ENCODE assay signal across 1 cellular context in the genomic region with DNA sequence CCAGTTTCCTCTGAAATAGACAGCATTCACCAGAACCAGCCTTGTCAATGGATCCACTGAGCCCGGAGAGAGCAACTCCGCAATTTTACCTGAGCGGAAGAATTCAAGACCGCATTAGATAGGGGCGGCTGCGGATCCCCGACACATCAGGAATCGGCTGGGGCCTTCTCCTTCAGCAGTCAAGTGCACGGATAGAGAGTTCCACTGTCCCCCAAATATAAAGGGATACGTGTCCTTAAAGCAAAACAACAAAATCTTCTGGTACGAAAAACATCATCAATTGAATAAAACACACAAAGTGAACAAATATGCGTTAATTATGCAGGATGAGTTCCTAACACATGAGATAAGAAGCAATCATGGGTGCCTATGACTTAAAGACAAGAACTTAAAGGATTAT.
TF ChIP-seq lines count a peak whose summit lies in the region.

No MANE protein-coding gene starts in this region.

TF ChIP-seq in K562, 482 proteins besides CTCF, POLR2A, EP300 and RAD21:
- no peak for TF ChIP-seq ZNF436 (CRISPR knock-in tag; IDR thresholded peaks at IDR 0.05)
- TF ChIP-seq, protein P1, sequence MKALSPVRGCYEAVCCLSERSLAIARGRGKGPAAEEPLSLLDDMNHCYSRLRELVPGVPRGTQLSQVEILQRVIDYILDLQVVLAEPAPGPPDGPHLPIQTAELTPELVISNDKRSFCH (CRISPR knock-in tag; IDR thresholded peaks at IDR 0.05), result no peak
- TF ChIP-seq, protein P1 (tag; IDR thresholded peaks at IDR 0.05), result peak; percentile 7; the same call in 1 of the 2 replicates
- TF ChIP-seq, protein P2, sequence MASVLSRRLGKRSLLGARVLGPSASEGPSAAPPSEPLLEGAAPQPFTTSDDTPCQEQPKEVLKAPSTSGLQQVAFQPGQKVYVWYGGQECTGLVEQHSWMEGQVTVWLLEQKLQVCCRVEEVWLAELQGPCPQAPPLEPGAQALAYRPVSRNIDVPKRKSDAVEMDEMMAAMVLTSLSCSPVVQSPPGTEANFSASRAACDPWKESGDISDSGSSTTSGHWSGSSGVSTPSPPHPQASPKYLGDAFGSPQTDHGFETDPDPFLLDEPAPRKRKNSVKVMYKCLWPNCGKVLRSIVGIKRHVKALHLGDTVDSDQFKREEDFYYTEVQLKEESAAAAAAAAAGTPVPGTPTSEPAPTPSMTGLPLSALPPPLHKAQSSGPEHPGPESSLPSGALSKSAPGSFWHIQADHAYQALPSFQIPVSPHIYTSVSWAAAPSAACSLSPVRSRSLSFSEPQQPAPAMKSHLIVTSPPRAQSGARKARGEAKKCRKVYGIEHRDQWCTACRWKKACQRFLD (CRISPR knock-in tag; IDR thresholded peaks at IDR 0.05), result 0 out of 2 replicates have a peak, but pooled peaks have one; percentile 54
- TF ChIP-seq, protein P3, sequence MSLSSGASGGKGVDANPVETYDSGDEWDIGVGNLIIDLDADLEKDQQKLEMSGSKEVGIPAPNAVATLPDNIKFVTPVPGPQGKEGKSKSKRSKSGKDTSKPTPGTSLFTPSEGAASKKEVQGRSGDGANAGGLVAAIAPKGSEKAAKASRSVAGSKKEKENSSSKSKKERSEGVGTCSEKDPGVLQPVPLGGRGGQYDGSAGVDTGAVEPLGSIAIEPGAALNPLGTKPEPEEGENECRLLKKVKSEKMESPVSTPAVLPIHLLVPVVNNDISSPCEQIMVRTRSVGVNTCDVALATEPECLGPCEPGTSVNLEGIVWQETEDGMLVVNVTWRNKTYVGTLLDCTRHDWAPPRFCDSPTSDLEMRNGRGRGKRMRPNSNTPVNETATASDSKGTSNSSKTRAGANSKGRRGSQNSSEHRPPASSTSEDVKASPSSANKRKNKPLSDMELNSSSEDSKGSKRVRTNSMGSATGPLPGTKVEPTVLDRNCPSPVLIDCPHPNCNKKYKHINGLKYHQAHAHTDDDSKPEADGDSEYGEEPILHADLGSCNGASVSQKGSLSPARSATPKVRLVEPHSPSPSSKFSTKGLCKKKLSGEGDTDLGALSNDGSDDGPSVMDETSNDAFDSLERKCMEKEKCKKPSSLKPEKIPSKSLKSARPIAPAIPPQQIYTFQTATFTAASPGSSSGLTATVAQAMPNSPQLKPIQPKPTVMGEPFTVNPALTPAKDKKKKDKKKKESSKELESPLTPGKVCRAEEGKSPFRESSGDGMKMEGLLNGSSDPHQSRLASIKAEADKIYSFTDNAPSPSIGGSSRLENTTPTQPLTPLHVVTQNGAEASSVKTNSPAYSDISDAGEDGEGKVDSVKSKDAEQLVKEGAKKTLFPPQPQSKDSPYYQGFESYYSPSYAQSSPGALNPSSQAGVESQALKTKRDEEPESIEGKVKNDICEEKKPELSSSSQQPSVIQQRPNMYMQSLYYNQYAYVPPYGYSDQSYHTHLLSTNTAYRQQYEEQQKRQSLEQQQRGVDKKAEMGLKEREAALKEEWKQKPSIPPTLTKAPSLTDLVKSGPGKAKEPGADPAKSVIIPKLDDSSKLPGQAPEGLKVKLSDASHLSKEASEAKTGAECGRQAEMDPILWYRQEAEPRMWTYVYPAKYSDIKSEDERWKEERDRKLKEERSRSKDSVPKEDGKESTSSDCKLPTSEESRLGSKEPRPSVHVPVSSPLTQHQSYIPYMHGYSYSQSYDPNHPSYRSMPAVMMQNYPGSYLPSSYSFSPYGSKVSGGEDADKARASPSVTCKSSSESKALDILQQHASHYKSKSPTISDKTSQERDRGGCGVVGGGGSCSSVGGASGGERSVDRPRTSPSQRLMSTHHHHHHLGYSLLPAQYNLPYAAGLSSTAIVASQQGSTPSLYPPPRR (CRISPR knock-in tag; IDR thresholded peaks at IDR 0.05; ENCODE audit: borderline replicate concordance), result 0 out of 2 replicates have a peak, but pooled peaks have one; percentile 10
- TF ChIP-seq TOE1 (IDR thresholded peaks at IDR 0.05; ENCODE audit: borderline replicate concordance), result 0 out of 2 replicates have a peak, but pooled peaks have one; percentile 3
- no peak for TF ChIP-seq TOE1 (CRISPR knock-in tag; IDR thresholded peaks at IDR 0.05; ENCODE audit: borderline replicate concordance, low read depth)
- no peak for TF ChIP-seq ZNF212 (CRISPR knock-in tag; IDR thresholded peaks at IDR 0.05)
- TF ChIP-seq, protein P4, sequence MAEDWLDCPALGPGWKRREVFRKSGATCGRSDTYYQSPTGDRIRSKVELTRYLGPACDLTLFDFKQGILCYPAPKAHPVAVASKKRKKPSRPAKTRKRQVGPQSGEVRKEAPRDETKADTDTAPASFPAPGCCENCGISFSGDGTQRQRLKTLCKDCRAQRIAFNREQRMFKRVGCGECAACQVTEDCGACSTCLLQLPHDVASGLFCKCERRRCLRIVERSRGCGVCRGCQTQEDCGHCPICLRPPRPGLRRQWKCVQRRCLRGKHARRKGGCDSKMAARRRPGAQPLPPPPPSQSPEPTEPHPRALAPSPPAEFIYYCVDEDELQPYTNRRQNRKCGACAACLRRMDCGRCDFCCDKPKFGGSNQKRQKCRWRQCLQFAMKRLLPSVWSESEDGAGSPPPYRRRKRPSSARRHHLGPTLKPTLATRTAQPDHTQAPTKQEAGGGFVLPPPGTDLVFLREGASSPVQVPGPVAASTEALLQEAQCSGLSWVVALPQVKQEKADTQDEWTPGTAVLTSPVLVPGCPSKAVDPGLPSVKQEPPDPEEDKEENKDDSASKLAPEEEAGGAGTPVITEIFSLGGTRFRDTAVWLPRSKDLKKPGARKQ (CRISPR knock-in tag; IDR thresholded peaks at IDR 0.05), result peak; percentile 52; the same call in 1 of the 2 replicates
- TF ChIP-seq NFIX (CRISPR knock-in tag; IDR thresholded peaks at IDR 0.05; ENCODE audit: low read depth), result no peak
